Comparison of ENCODE assay signal across 8 cellular contexts in the genomic region with DNA sequence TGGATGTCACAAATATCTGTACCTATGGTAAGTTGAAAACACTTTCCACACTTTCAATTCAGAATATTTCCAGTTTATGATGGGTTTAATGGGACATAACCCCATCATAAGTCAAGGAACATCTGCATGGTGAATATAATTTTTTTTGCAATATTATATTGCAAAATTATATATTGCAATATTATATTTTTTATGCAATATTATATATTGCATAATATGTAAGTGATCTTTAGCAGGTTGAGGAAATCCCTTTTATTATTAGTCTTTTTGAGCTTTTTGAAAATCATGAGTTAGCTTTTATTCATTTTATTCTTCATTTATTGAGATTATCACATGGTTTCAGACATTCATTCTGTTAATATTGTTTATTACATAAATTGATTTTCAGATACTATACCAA.
"Had no signal": no experiment of that assay in that cellular context is flagged by ENCODE, and none has a peak within 500 bp of the region (broad histone marks: within the 10 kb centered on the region; RNA-seq: fewer than 3 reads in every experiment).

No MANE protein-coding gene starts in this region.

- ATAC-seq: HepG2 had no signal

- H3K27ac Mint-ChIP-seq: IgD-negative memory B cell had no signal

- DNase-seq: IMR-90, KBM-7, KG1 had no signal

- H3K27me3 Mint-ChIP-seq: IgD-negative memory B cell had no signal

- H3K4me1 Mint-ChIP-seq: IgD-negative memory B cell had no signal

- H3K27ac ChIP-seq: HL-60, KMS-11 had no signal

- H3K9ac ChIP-seq: KMS-11 had no signal

- H3K36me3 Mint-ChIP-seq: IgD-negative memory B cell had no signal

- FAIRE-seq: HepG2, HTR-8/SVneo had no signal

- H3K4me3 Mint-ChIP-seq: IgD-negative memory B cell had no signal

- H3K4me2 ChIP-seq: KMS-11 had no signal
